ENCODE assay signal across 9 cellular contexts in the genomic region with DNA sequence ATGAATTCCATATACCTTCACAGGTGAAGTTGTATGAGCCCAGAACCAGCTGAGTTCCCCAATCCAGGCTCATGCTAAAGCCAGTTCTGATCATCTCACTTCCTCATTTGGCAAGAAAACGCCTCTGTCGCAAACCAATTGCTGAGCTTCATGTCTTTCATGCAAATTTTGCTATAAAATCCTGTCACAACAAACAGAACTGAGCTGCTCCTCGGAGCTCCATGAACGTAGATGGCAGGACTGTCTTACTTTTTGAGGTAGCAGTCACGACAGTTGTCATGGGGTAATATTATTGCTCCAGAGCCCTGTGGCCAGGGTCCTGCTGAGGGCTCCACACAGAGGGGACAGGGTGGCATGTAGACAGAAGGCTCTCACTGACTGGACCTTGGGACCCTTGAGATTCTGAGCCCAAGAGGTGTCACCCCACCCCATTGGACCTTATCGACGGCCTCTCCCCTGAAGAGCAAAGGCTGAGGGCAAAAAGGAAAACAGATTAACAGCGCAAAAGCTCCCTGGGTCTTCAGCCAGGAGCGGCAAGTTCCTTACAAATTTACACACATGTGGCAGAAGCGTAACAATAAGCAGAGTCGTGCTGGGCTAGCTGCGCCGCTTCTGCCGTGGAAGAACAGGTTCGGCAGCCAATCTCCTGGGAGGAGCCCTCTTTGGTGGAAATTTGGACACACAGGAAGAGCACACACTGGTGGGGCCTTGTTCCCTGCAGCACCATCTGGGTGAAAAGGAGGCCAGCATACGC.
DNase-seq lines count a peak whose midpoint lies in the region; ATAC-seq lines count a peak whose summit lies in the region.
"Had no signal": no experiment of that assay in that cellular context is flagged by ENCODE, and none has a peak within 500 bp of the region (broad histone marks: within the 10 kb centered on the region; RNA-seq: fewer than 3 reads in every experiment).

No MANE protein-coding gene starts in this region.

- H3K9ac ChIP-seq in GM23248 = no peak overlapping the region

- no peaks in the 10 kb centered on the region for H3F3A ChIP-seq in GM23248 (ENCODE audit: insufficient read depth)

- no peaks in the 10 kb centered on the region for H4K20me1 ChIP-seq in GM23248 (ENCODE audit: insufficient read depth)

- no peak overlapping the region for H3K27ac ChIP-seq in GM23248

- 9% methylated on average over 16 of the region's 16 CpGs for WGBS in GM23248 (ENCODE audit: low coverage in 1 of 2, low lambda C conversion rate in 2 of 2, missing lambda C conversion rate in 2 of 2), 2 experiments

- H3K27me3 ChIP-seq in GM23248 (replicated peaks; ENCODE audit: insufficient read depth) = peaks cover 54% of the 10 kb centered on the region

- no peaks in the 10 kb centered on the region for H3K79me2 ChIP-seq in GM23248 (ENCODE audit: insufficient read depth)

- no peak overlapping the region for H3K4me2 ChIP-seq in GM23248 (ENCODE audit: unreplicated experiment)

- ATAC-seq in GM19467 (IDR thresholded peaks at IDR 0.05; ENCODE audit: unreplicated experiment) (peak; percentile 50), HG03521 (IDR thresholded peaks at IDR 0.05; ENCODE audit: unreplicated experiment) (peak; percentile 73), esophagus mucosa (peak; percentile 83)

- in situ Hi-C loops in GM23248 (cut with MboI) = no loop called here

- H3K9me3 ChIP-seq in GM23248 (ENCODE audit: low read depth) = no peaks in the 10 kb centered on the region

- no peaks in the 10 kb centered on the region for H3K4me1 ChIP-seq in GM23248 (ENCODE audit: insufficient read depth)

- no peaks in the 10 kb centered on the region for H3K36me3 ChIP-seq in GM23248 (ENCODE audit: low read depth)

- no peak overlapping the region for H2AFZ ChIP-seq in GM23248

- no peak overlapping the region for H3K4me3 ChIP-seq in GM23248

- H3K9me2 ChIP-seq in GM23248 (ENCODE audit: insufficient read depth) = no peaks in the 10 kb centered on the region

- DNase-seq in Ammon's horn (ENCODE audit: low spot score) (peak; percentile 43), iPS-NIHi7 (ENCODE audit: extremely low spot score) (no peak), NCI-H1092 (lab: John Stamatoyannopoulos, UW) (no peak), GM23248 (no peak)
- no peak for DNase-seq in stimulated activated naive CD4-positive, alpha-beta T cell (lab: John Stamatoyannopoulos, UW)
- DNase-seq: NCI-H187 had no signal
